ENCODE assay signal across 8 cellular contexts in the genomic region with DNA sequence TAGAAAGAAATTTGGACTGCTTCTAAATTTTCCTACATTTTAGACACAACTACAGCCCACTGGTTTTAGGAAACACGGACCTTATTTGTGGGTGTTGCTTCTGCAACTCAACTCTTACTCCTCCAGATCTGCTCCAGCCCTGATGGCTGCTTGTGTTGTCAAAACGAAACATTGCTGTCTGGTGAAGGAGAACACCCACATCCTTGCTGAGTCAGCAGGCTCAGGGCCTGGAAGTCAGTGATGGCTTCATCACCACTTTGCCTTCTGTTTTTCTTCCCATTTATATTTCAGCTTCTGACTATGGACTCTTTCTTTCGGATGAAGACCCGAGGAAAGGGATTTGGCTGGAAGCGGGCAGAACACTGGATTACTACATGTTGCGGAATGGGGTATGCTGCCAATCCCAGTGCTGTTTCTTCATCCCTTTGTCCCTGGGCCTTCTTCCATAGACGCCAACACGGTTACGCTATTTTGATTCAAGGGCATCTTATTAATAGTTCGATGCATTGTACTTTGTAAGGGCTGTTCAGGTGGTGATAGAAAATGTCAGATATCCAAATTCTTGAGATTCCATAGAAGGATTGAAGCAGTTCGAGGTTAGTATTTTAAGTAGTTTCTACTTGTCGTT.
A peak's percentile ranks its signal among the peaks of the same experiment; 100 is the strongest.
DNase-seq lines count a peak whose midpoint lies in the region; ATAC-seq, FAIRE-seq and TF ChIP-seq lines count a peak whose summit lies in the region.

No MANE protein-coding gene starts in this region.

- H3K79me2 ChIP-seq in mesendoderm (ENCODE audit: control insufficient read depth, insufficient read depth, low read length): no peaks in the 10 kb centered on the region

- H3K9ac ChIP-seq in mesendoderm (ENCODE audit: low read length): no peak overlapping the region

- no peak overlapping the region for H4K8ac ChIP-seq in mesendoderm (ENCODE audit: low read depth, low read length)

- no peak overlapping the region for H2AK5ac ChIP-seq in mesendoderm (ENCODE audit: low read length)

- CTCF ChIA-PET in A549 (lab: Yijun Ruan, JAX): interaction anchor here (0.6 to 1.9 kb wide), 4 partner anchors 8 to 73 kb away, joined by 4 to 7 read pairs (median 4); no protein-coding TSS in a partner anchor
- CTCF ChIA-PET in activated naive CD4-positive, alpha-beta T cell treated with anti-CD3 and anti-CD28 coated beads, Interleukin-2, amount 10 ng/mL, durations not matched to agents 7 days and 5 days (lab: Charles Lee): interaction anchor here (1.3 kb wide), 1 partner anchor 92 kb away, joined by 3 read pairs; no protein-coding TSS in a partner anchor

- H3K9me3 Mint-ChIP-seq in activated naive CD4-positive, alpha-beta T cell treated with anti-CD3 and anti-CD28 coated beads, Interleukin-2, amount 10 ng/mL, durations not matched to agents 7 days and 5 days: no peaks in the 10 kb centered on the region

- H3K27ac ChIP-seq in A549: no peak overlapping the region
- H3K27ac ChIP-seq in mesendoderm (ENCODE audit: low read depth, low read length): no peak overlapping the region

- H4K5ac ChIP-seq in mesendoderm (ENCODE audit: low read length): no peak overlapping the region

- H3K23ac ChIP-seq in mesendoderm (ENCODE audit: low read length): no peak overlapping the region

- TF ChIP-seq EP300 in A549 (IDR thresholded peaks at IDR 0.05): no peak

- TF ChIP-seq CTCF in A549 (IDR thresholded peaks at IDR 0.05): no peak

- no peak overlapping the region for H2BK120ac ChIP-seq in mesendoderm (ENCODE audit: low read depth, low read length)

- no peak overlapping the region for H3K4me3 Mint-ChIP-seq in activated naive CD4-positive, alpha-beta T cell treated with anti-CD3 and anti-CD28 coated beads, Interleukin-2, amount 10 ng/mL, durations not matched to agents 7 days and 5 days

- peak; percentile 18 for FAIRE-seq in A549 (lab: Jason Lieb, UNC)

- no peaks in the 10 kb centered on the region for H3K36me3 ChIP-seq in mesendoderm (ENCODE audit: control insufficient read depth, insufficient read depth, low read length)

- no peak for DNase-seq in A549 (ENCODE audit: low read depth in 1 of 2, low spot score in 1 of 2)
- DNase-seq in glomerular visceral epithelial cell (ENCODE audit: extremely low spot score): peak; percentile 73
- DNase-seq in mesendoderm: no peak
- DNase-seq in NCI-H128 (lab: John Stamatoyannopoulos, UW; ENCODE audit: unreplicated experiment): no peak
- no peak for DNase-seq in NCI-H1417 treated with DMSO at 0.1 percent for 48 hours (lab: John Stamatoyannopoulos, UW)
- DNase-seq in activated naive CD4-positive, alpha-beta T cell treated with anti-CD3 and anti-CD28 coated beads, Interleukin-2, amount 10 ng/mL, durations not matched to agents 7 days and 5 days: no peak

- H3K36me3 Mint-ChIP-seq in activated naive CD4-positive, alpha-beta T cell treated with anti-CD3 and anti-CD28 coated beads, Interleukin-2, amount 10 ng/mL, durations not matched to agents 7 days and 5 days: no peaks in the 10 kb centered on the region

- no peak overlapping the region for H3K4me2 ChIP-seq in A549
- H3K4me2 ChIP-seq in mesendoderm (ENCODE audit: low read length): no peak overlapping the region

- WGBS in A549 (ENCODE audit: missing lambda C conversion rate): 90% methylated on average over 12 of the region's 12 CpGs
- WGBS in mesendoderm (ENCODE audit: extremely low coverage, insufficient coverage, low lambda C conversion rate): 100% methylated on average over 2 of the region's 12 CpGs

- H3K27me3 Mint-ChIP-seq in activated naive CD4-positive, alpha-beta T cell treated with anti-CD3 and anti-CD28 coated beads, Interleukin-2, amount 10 ng/mL, durations not matched to agents 7 days and 5 days: peaks cover 4% of the 10 kb centered on the region

- no peaks in the 10 kb centered on the region for H3K4me1 Mint-ChIP-seq in activated naive CD4-positive, alpha-beta T cell treated with anti-CD3 and anti-CD28 coated beads, Interleukin-2, amount 10 ng/mL, durations not matched to agents 7 days and 5 days

- no peak for TF ChIP-seq RAD21 in A549 (conservative IDR thresholded peaks at IDR 0.05 in 1 of 2, IDR thresholded peaks at IDR 0.05 in 1 of 2)

- peaks cover 13% of the 10 kb centered on the region for H3K4me1 ChIP-seq in A549
- no peaks in the 10 kb centered on the region for H3K4me1 ChIP-seq in mesendoderm (ENCODE audit: control insufficient read depth, low read depth, low read length)

- no peaks in the 10 kb centered on the region for H3K27me3 ChIP-seq in mesendoderm (ENCODE audit: insufficient read depth, low read length, poor library complexity)

- no peak for TF ChIP-seq POLR2A in A549 (IDR thresholded peaks at IDR 0.05; ENCODE audit: low read length)

- peaks cover 4% of the 10 kb centered on the region; the same call in 1 of the 3 replicates for H3K9me3 ChIP-seq in A549

- no peaks in the 10 kb centered on the region for H3K79me1 ChIP-seq in mesendoderm (ENCODE audit: low read length)

- H3K56ac ChIP-seq in mesendoderm (ENCODE audit: low read length): no peak overlapping the region

- no peak overlapping the region for H3K27ac Mint-ChIP-seq in activated naive CD4-positive, alpha-beta T cell treated with anti-CD3 and anti-CD28 coated beads, Interleukin-2, amount 10 ng/mL, durations not matched to agents 7 days and 5 days

- no peak overlapping the region for H2BK15ac ChIP-seq in mesendoderm (replicated peaks; ENCODE audit: low read depth)

- POLR2A ChIA-PET in A549 (lab: Yijun Ruan, JAX): no interaction called here

- no peak overlapping the region for H2BK5ac ChIP-seq in mesendoderm (ENCODE audit: low read length)

- ATAC-seq in A549: no peak
- ATAC-seq in GM19023 (IDR thresholded peaks at IDR 0.05; ENCODE audit: unreplicated experiment): peak; percentile 81
- ATAC-seq in HG03457 (IDR thresholded peaks at IDR 0.05; ENCODE audit: unreplicated experiment): peak; percentile 82

- no peak overlapping the region for H3K4me3 ChIP-seq in A549
- no peak overlapping the region for H3K4me3 ChIP-seq in mesendoderm (ENCODE audit: low read length)

- no peak overlapping the region for H3K4ac ChIP-seq in mesendoderm (ENCODE audit: low read depth, low read length)

- H3K18ac ChIP-seq in mesendoderm (ENCODE audit: low read length): no peak overlapping the region

TF ChIP-seq in A549, 52 proteins besides CTCF, POLR2A, EP300 and RAD21:
- TF ChIP-seq MAFK (IDR thresholded peaks at IDR 0.05; ENCODE audit: partially characterized antibody): peak; percentile 89
- TF ChIP-seq GATA3 (IDR thresholded peaks at IDR 0.05; ENCODE audit: borderline replicate concordance): no peak
TF ChIP-seq in A549: peak in this region for 1.

Comparison
In these comparisons a context has a peak if more than half of its experiments do, and no peak if none do; other contexts are left out.
1. ATAC-seq: peak in GM19023 (single experiment) and HG03457 (single experiment); none in A549 (0 of 2).